Comparison of ENCODE assay signal across 31 cellular contexts in the genomic region with DNA sequence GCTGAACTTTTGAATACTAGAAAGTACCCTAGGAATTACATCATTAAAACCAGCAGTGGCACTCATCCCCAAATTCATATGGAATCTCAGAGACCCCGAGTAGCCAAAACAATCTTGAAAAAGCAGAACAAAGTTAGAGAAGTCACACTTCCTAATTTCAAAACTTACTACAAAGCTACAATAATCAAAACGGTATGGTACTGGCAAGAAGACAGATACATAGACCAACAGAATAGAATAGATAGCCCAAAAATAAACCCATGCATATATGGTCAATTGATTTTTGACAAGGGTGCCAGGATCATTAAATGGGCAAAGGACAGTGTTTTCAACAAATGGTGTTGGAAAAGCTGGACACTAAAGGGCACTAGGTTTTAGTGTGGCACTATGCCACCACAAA.
"Had no signal": no experiment of that assay in that cellular context is flagged by ENCODE, and none has a peak within 500 bp of the region (broad histone marks: within the 10 kb centered on the region; RNA-seq: fewer than 3 reads in every experiment).

No MANE protein-coding gene starts in this region.

- DNase-seq: activated CD4-positive, alpha-beta memory T cell treated with anti-CD3 and anti-CD28 coated beads, Interleukin-2, amount 10 ng/mL, durations not matched to agents 7 days and 5 days; activated CD4-positive, alpha-beta T cell treated with anti-CD3 and anti-CD28 coated beads for 1 hour; activated CD4-positive, alpha-beta T cell treated with anti-CD3 and anti-CD28 coated beads for 4 hours; activated CD4-positive, alpha-beta T cell treated with anti-CD3 and anti-CD28 coated beads, Interleukin-2, amount 10 ng/mL, durations not matched to agents 7 days and 5 days; activated CD4-positive, alpha-beta T cell treated with anti-CD3 and anti-CD28 coated beads, Interleukin-2, amount 50 U/mL, for 4 hours; activated CD8-positive, alpha-beta memory T cell treated with anti-CD3 and anti-CD28 coated beads, Interleukin-2, amount 50 U/mL, for 48 hours; activated gamma-delta T cell; activated naive CD4-positive, alpha-beta T cell; activated naive CD4-positive, alpha-beta T cell treated with anti-CD3 and anti-CD28 coated beads, Interleukin-2, amount 10 ng/mL, durations not matched to agents 7 days and 5 days; activated naive CD8-positive, alpha-beta T cell treated with anti-CD3 and anti-CD28 coated beads, Interleukin-2, amount 10 ng/mL, durations not matched to agents 7 days and 5 days; activated T-cell treated with anti-CD3 and anti-CD28 coated beads for 4 hours; activated T-cell treated with anti-CD3 and anti-CD28 coated beads, Interleukin-2, amount 50 U/mL, for 24 hours; activated T-cell treated with anti-CD3 and anti-CD28 coated beads, Interleukin-2, amount 50 U/mL, for 72 hours; amniotic stem cell; anterior cingulate cortex; brain microvascular endothelial cell; dorsolateral prefrontal cortex; effector memory CD4-positive, alpha-beta T cell; endodermal cell; foreskin keratinocyte; gastrocnemius medialis; glutamatergic neuron; heart left ventricle; T-helper 2 cell had no signal

- ATAC-seq: activated naive CD4-positive, alpha-beta T cell treated with anti-CD3 and anti-CD28 coated beads, Interleukin-2, amount 50 U/mL, for 72 hours; activated T-cell treated with anti-CD3 and anti-CD28 coated beads, Interleukin-2, amount 50 U/mL, for 72 hours; esophagus mucosa; foreskin keratinocyte; gastrocnemius medialis; heart left ventricle had no signal

- H3K36me3 Mint-ChIP-seq: activated naive CD4-positive, alpha-beta T cell treated with anti-CD3 and anti-CD28 coated beads, Interleukin-2, amount 10 ng/mL, durations not matched to agents 7 days and 5 days; activated naive CD8-positive, alpha-beta T cell treated with anti-CD3 and anti-CD28 coated beads, Interleukin-2, amount 10 ng/mL, durations not matched to agents 7 days and 5 days had no signal

- H3K27ac Mint-ChIP-seq: activated CD4-positive, alpha-beta memory T cell treated with anti-CD3 and anti-CD28 coated beads, Interleukin-2, amount 10 ng/mL, durations not matched to agents 7 days and 5 days; activated CD4-positive, alpha-beta T cell treated with anti-CD3 and anti-CD28 coated beads, Interleukin-2, amount 10 ng/mL, durations not matched to agents 7 days and 5 days; activated naive CD4-positive, alpha-beta T cell treated with anti-CD3 and anti-CD28 coated beads, Interleukin-2, amount 10 ng/mL, durations not matched to agents 7 days and 5 days; activated naive CD4-positive, alpha-beta T cell treated with anti-CD3 and anti-CD28 coated beads, Interleukin-2, amount 50 U/mL, for 72 hours; activated naive CD8-positive, alpha-beta T cell treated with anti-CD3 and anti-CD28 coated beads, Interleukin-2, amount 10 ng/mL, durations not matched to agents 7 days and 5 days; activated T-cell treated with anti-CD3 and anti-CD28 coated beads, Interleukin-2, amount 50 U/mL, for 24 hours; activated T-cell treated with anti-CD3 and anti-CD28 coated beads, Interleukin-2, amount 50 U/mL, for 72 hours; dendritic cell treated with granulocyte-macrophage colony-stimulating factor and Interleukin-4, amounts not matched to agents 40 ng/mL and 50 ng/mL, for 4 days; endodermal cell had no signal

- H3K36me3 ChIP-seq: brain microvascular endothelial cell, gastrocnemius medialis, heart left ventricle had no signal

- H3K4me3 ChIP-seq: coronary artery, dorsolateral prefrontal cortex, gastrocnemius medialis, heart left ventricle had no signal

- H3K4me1 ChIP-seq: foreskin keratinocyte, gastrocnemius medialis, heart left ventricle had no signal

- H3K27ac ChIP-seq: brain microvascular endothelial cell, coronary artery, dorsolateral prefrontal cortex, foreskin keratinocyte, gastrocnemius medialis, heart left ventricle had no signal

- H3K4me1 Mint-ChIP-seq: activated CD4-positive, alpha-beta memory T cell treated with anti-CD3 and anti-CD28 coated beads, Interleukin-2, amount 10 ng/mL, durations not matched to agents 7 days and 5 days; activated CD4-positive, alpha-beta T cell treated with anti-CD3 and anti-CD28 coated beads, Interleukin-2, amount 10 ng/mL, durations not matched to agents 7 days and 5 days; activated naive CD4-positive, alpha-beta T cell treated with anti-CD3 and anti-CD28 coated beads, Interleukin-2, amount 10 ng/mL, durations not matched to agents 7 days and 5 days; activated naive CD8-positive, alpha-beta T cell treated with anti-CD3 and anti-CD28 coated beads, Interleukin-2, amount 10 ng/mL, durations not matched to agents 7 days and 5 days; central memory CD8-positive, alpha-beta T cell; endodermal cell had no signal

- H3K27me3 ChIP-seq: brain microvascular endothelial cell, foreskin keratinocyte, gastrocnemius medialis, heart left ventricle had no signal

- H3K4me3 Mint-ChIP-seq: activated CD4-positive, alpha-beta memory T cell treated with anti-CD3 and anti-CD28 coated beads, Interleukin-2, amount 10 ng/mL, durations not matched to agents 7 days and 5 days; activated CD4-positive, alpha-beta T cell treated with anti-CD3 and anti-CD28 coated beads, Interleukin-2, amount 10 ng/mL, durations not matched to agents 7 days and 5 days; activated naive CD4-positive, alpha-beta T cell treated with anti-CD3 and anti-CD28 coated beads, Interleukin-2, amount 10 ng/mL, durations not matched to agents 7 days and 5 days; activated naive CD8-positive, alpha-beta T cell treated with anti-CD3 and anti-CD28 coated beads, Interleukin-2, amount 10 ng/mL, durations not matched to agents 7 days and 5 days; activated T-cell treated with anti-CD3 and anti-CD28 coated beads, Interleukin-2, amount 50 U/mL, for 24 hours; activated T-cell treated with anti-CD3 and anti-CD28 coated beads, Interleukin-2, amount 50 U/mL, for 72 hours; central memory CD8-positive, alpha-beta T cell; dendritic cell treated with granulocyte-macrophage colony-stimulating factor and Interleukin-4, amounts not matched to agents 40 ng/mL and 50 ng/mL, for 4 days; endodermal cell had no signal

- FAIRE-seq: astrocyte, bronchial epithelial cell had no signal
